In genomic region chr1:31746687-31747086, GRCh38 we compare ENCODE assay signal across 1 cellular context.
TF ChIP-seq lines count a peak whose summit lies in the region.

No MANE protein-coding gene starts in this region.

TF ChIP-seq in IMR-90, 13 proteins besides CTCF, POLR2A, EP300 and RAD21:
- TF ChIP-seq MAFK (IDR thresholded peaks at IDR 0.05; ENCODE audit: low read depth, low read length): no peak
- TF ChIP-seq CEBPB (IDR thresholded peaks at IDR 0.05; ENCODE audit: low read depth, low read length): peak; percentile 29; the same call in 1 of the 2 replicates
TF ChIP-seq in IMR-90: peak in this region for 1.
